In the genomic region with DNA sequence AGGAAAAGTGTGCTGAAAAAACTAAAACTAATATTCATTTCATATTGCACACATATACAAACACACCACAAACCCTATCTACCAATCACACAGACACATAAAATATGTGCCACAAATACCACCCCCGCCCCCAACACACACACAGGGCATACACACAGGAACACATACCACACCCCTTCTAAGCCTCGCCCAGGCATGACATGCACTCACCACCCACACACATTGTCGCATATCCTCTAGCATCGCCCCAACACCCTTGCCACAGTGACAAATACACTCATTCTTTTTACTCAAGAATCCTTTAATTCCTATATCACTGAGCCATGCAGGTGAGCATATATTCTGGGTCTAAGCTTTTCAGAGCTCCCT, we compare ENCODE assay signal across 8 cellular contexts. TPM values are rescaled to one million over a fixed set of nuclear protein-coding genes. Genes with fewer than 3 reads are reported as not detected.
DNase-seq lines count a peak whose midpoint lies in the region; ATAC-seq and TF ChIP-seq lines count a peak whose summit lies in the region.

No MANE protein-coding gene starts in this region.

- CTCF ChIA-PET in activated CD8-positive, alpha-beta T cell treated with anti-CD3 and anti-CD28 coated beads, Interleukin-2, amount 10 ng/mL, durations not matched to agents 7 days and 5 days (lab: Charles Lee): interaction anchor here (0.9 to 3.5 kb wide), 15 partner anchors 10 to 289 kb away, joined by 3 to 13 read pairs (median 4); a partner anchor contains a TSS

- H3K4me1 Mint-ChIP-seq in activated CD8-positive, alpha-beta T cell treated with anti-CD3 and anti-CD28 coated beads, Interleukin-2, amount 10 ng/mL, durations not matched to agents 7 days and 5 days (ENCODE audit: low read depth): peaks cover 32% of the 10 kb centered on the region

- H3K4me3 ChIP-seq in fibroblast of pulmonary artery (replicated peaks; ENCODE audit: low read depth, low read length): no peak overlapping the region

- peak overlapping the region; percentile 36 for H3K4me3 Mint-ChIP-seq in activated CD8-positive, alpha-beta T cell treated with anti-CD3 and anti-CD28 coated beads, Interleukin-2, amount 10 ng/mL, durations not matched to agents 7 days and 5 days

- no peak for TF ChIP-seq CTCF in fibroblast of pulmonary artery (IDR thresholded peaks at IDR 0.05; ENCODE audit: low read length, missing control alignments)

- POLR2A ChIA-PET in activated CD8-positive, alpha-beta T cell treated with anti-CD3 and anti-CD28 coated beads, Interleukin-2, amount 10 ng/mL, durations not matched to agents 7 days and 5 days (lab: Charles Lee): interaction anchor here (0.7 to 2.2 kb wide), 9 partner anchors 15 to 276 kb away, joined by 3 to 17 read pairs (median 4); a partner anchor contains a TSS

- no peaks in the 10 kb centered on the region for H3K9me3 Mint-ChIP-seq in activated CD8-positive, alpha-beta T cell treated with anti-CD3 and anti-CD28 coated beads, Interleukin-2, amount 10 ng/mL, durations not matched to agents 7 days and 5 days (ENCODE audit: insufficient read depth)

- H3K27me3 Mint-ChIP-seq in activated CD8-positive, alpha-beta T cell treated with anti-CD3 and anti-CD28 coated beads, Interleukin-2, amount 10 ng/mL, durations not matched to agents 7 days and 5 days (ENCODE audit: low read depth): no peaks in the 10 kb centered on the region

- peak overlapping the region; percentile 80 for H3K27ac Mint-ChIP-seq in activated CD8-positive, alpha-beta T cell treated with anti-CD3 and anti-CD28 coated beads, Interleukin-2, amount 10 ng/mL, durations not matched to agents 7 days and 5 days

- H3K36me3 Mint-ChIP-seq in activated CD8-positive, alpha-beta T cell treated with anti-CD3 and anti-CD28 coated beads, Interleukin-2, amount 10 ng/mL, durations not matched to agents 7 days and 5 days (ENCODE audit: low read depth): no peaks in the 10 kb centered on the region

- ATAC-seq in GM18519 (IDR thresholded peaks at IDR 0.05; ENCODE audit: low FRiP score, unreplicated experiment) (peak; percentile 79), HG03460 (IDR thresholded peaks at IDR 0.05; ENCODE audit: unreplicated experiment) (peak; percentile 78), GM19467 (IDR thresholded peaks at IDR 0.05; ENCODE audit: unreplicated experiment) (no peak)
- peak; percentile 90 for ATAC-seq in activated CD8-positive, alpha-beta T cell treated with anti-CD3 and anti-CD28 coated beads, Interleukin-2, amount 10 ng/mL, durations not matched to agents 7 days and 5 days

- peak; percentile 84 for DNase-seq in activated CD8-positive, alpha-beta T cell treated with anti-CD3 and anti-CD28 coated beads, Interleukin-2, amount 10 ng/mL, durations not matched to agents 7 days and 5 days
- DNase-seq in fibroblast of pulmonary artery (ENCODE audit: low read depth) (peak; percentile 32), NCI-H1105 (lab: John Stamatoyannopoulos, UW) (no peak), NCI-H1694 (lab: John Stamatoyannopoulos, UW) (no peak)
- DNase-seq in stimulated activated CD4-positive, alpha-beta T cell treated with anti-CD3 and anti-CD28 coated beads, Interleukin-15, amount 100 ng/mL, for 24 hours: peak; percentile 90

RNA-seq across cellular contexts. Expression of a gene that starts 24.6 kb away (rescaled TPM):
- 10 to 100 TPM; 25.1 to 25.3 TPM for total RNA-seq in activated CD8-positive, alpha-beta T cell treated with anti-CD3 and anti-CD28 coated beads, Interleukin-2, amount 10 ng/mL, durations not matched to agents 7 days and 5 days

Comparison
In these comparisons a context has a peak if more than half of its experiments do, and no peak if none do; other contexts are left out.
1. DNase-seq: peak in activated CD8-positive, alpha-beta T cell treated with anti-CD3 and anti-CD28 coated beads, Interleukin-2, amount 10 ng/mL, durations not matched to agents 7 days and 5 days (single experiment), fibroblast of pulmonary artery (single experiment) and stimulated activated CD4-positive, alpha-beta T cell treated with anti-CD3 and anti-CD28 coated beads, Interleukin-15, amount 100 ng/mL, for 24 hours (single experiment); none in NCI-H1105 (single experiment) and NCI-H1694 (single experiment).